Comparison of ENCODE assay signal across 26 cellular contexts in the genomic region with DNA sequence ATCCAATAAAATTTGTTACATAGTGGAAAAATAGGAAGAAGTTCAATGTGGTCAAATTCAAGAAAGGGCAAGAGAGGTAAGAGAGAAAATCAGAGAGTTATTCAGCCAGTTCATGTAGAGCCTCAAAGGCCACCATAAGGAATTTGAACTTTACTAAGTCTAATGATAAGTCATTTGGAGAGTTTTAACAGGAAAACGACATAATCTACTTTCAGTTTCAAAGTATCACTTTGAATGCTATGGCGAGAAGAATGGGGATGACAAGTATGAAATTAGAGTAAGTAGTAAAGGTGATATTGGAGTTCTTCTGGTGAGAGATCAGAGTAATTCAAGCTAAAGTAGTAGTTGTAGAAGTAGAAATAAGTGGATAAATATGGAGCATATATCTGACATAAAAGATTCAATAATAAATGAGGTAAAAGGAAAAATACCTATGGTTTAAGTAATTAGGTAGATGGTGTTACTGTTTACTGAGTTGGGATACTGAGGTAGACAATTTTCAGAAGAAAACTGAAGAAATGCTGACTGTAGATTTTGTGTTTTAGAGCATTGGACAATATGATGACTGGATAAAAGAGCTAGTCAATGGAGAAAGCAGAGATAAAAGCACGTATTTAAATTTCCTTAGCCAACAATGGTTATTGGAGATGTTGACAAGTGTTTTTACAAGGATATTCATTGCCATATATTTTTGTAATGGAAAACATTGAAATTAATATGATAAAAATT.
"Had no signal": no experiment of that assay in that cellular context is flagged by ENCODE, and none has a peak within 500 bp of the region (broad histone marks: within the 10 kb centered on the region; RNA-seq: fewer than 3 reads in every experiment).

No MANE protein-coding gene starts in this region.

- H3K9me3 ChIP-seq: gastrocnemius medialis, lower lobe of right lung, ovary, psoas muscle, spleen, suprapubic skin, transverse colon, upper lobe of right lung, uterus had no signal

- H3K27me3 ChIP-seq: gastrocnemius medialis, ovary, spleen, suprapubic skin, transverse colon, upper lobe of right lung, uterus had no signal

- H3K27ac ChIP-seq: epithelial cell of prostate, gastrocnemius medialis, lower lobe of right lung, ovary, psoas muscle, skin epidermis, spleen, suprapubic skin, transverse colon, upper lobe of right lung, uterus had no signal

- ATAC-seq: esophagus mucosa; gastrocnemius medialis; left ventricle myocardium superior; lower lobe of right lung; natural killer cell; psoas muscle; right cardiac atrium; stimulated activated naive CD8-positive, alpha-beta T cell treated with anti-CD3 and anti-CD28 coated beads, Interleukin-15, amount 100 ng/mL, for 72 hours; upper lobe of right lung had no signal

- H3K36me3 ChIP-seq: gastrocnemius medialis, lower lobe of right lung, ovary, spleen, suprapubic skin, transverse colon, upper lobe of right lung, uterus had no signal

- H3K4me1 ChIP-seq: gastrocnemius medialis, lower lobe of right lung, psoas muscle, spleen, suprapubic skin, transverse colon, upper lobe of right lung, uterus had no signal

- DNase-seq: effector CD8-positive, alpha-beta T cell; endodermal cell; foreskin fibroblast; gastrocnemius medialis; head of caudate nucleus; left ventricle myocardium superior; lower lobe of right lung; natural killer cell; occipital lobe; ovary; posterior cingulate gyrus; psoas muscle; right cardiac atrium; spleen; stimulated activated CD4-positive, alpha-beta T cell treated with anti-CD3 and anti-CD28 coated beads, Interleukin-15, amount 100 ng/mL, for 24 hours; stimulated activated CD4-positive, alpha-beta T cell treated with anti-CD3 and anti-CD28 coated beads, Interleukin-2, amount 100 ng/mL, for 48 hours; stimulated activated naive CD4-positive, alpha-beta T cell; stimulated activated naive CD8-positive, alpha-beta T cell treated with anti-CD3 and anti-CD28 coated beads, Interleukin-15, amount 100 ng/mL, for 72 hours; transverse colon; upper lobe of right lung; uterus had no signal

- FAIRE-seq: keratinocyte had no signal

- H3K4me3 ChIP-seq: gastrocnemius medialis, lower lobe of right lung, ovary, psoas muscle, skin epidermis, spleen, suprapubic skin, transverse colon, upper lobe of right lung, uterus had no signal
